ENCODE assay signal across 8 cellular contexts in genomic region chrX:49270249-49270921, GRCh38. TPM values are rescaled to one million over a fixed set of nuclear protein-coding genes. Genes with fewer than 3 reads are reported as not detected.
DNase-seq lines count a peak whose midpoint lies in the region; ATAC-seq and TF ChIP-seq lines count a peak whose summit lies in the region.

No MANE protein-coding gene starts in this region.

- H3K36me3 ChIP-seq in KMS-11 (ENCODE audit: insufficient read depth) = no peaks in the 10 kb centered on the region

- H3K9ac ChIP-seq in KMS-11 = peak overlapping the region; percentile 85

- H3K27me3 Mint-ChIP-seq in dendritic cell treated with granulocyte-macrophage colony-stimulating factor and Interleukin-4, amounts not matched to agents 40 ng/mL and 50 ng/mL, for 4 days = no peaks in the 10 kb centered on the region
- no peaks in the 10 kb centered on the region for H3K27me3 Mint-ChIP-seq in natural killer cell (ENCODE audit: low read depth in 2 of 2)

- no peak for TF ChIP-seq CTCF in AG04450 (IDR thresholded peaks at IDR 0.05; ENCODE audit: low read depth, low read length)
- no peak for TF ChIP-seq CTCF in KMS-11 (conservative IDR thresholded peaks at IDR 0.05; ENCODE audit: low read depth, low read length)
- no peak for TF ChIP-seq CTCF in natural killer cell (IDR thresholded peaks at IDR 0.05)

- H3K27ac ChIP-seq in AG04450 (ENCODE audit: low read depth, low read length) (peak overlapping the region; percentile 47), KMS-11 (peak overlapping the region; percentile 74)

- peaks cover 35% of the 10 kb centered on the region for H3K36me3 Mint-ChIP-seq in dendritic cell treated with granulocyte-macrophage colony-stimulating factor and Interleukin-4, amounts not matched to agents 40 ng/mL and 50 ng/mL, for 4 days (ENCODE audit: low read depth)
- H3K36me3 Mint-ChIP-seq in natural killer cell = no peaks in the 10 kb centered on the region

- peaks cover 4% of the 10 kb centered on the region; the same call in 1 of the 2 replicates for H3K9me3 ChIP-seq in AG04450 (ENCODE audit: control insufficient read depth, insufficient read depth, low read length)

- no peak for DNase-seq in AG04450 (ENCODE audit: low read depth, low spot score)
- no peak for DNase-seq in natural killer cell
- DNase-seq in activated CD4-positive, alpha-beta T cell treated with anti-CD3 and anti-CD28 coated beads, Interleukin-2, amount 50 U/mL, for 48 hours = no peak
- DNase-seq in NCI-H69 (lab: John Stamatoyannopoulos, UW) = no peak
- no peak for DNase-seq in RKO (ENCODE audit: low spot score)

- H4K20me1 ChIP-seq in KMS-11 (ENCODE audit: insufficient read depth) = no peaks in the 10 kb centered on the region

- CTCF ChIA-PET in AG04450 (lab: Charles Lee) = no interaction called here

- H3K4me2 ChIP-seq in KMS-11 = peak overlapping the region; percentile 60; the same call in 1 of the 2 replicates

- H2AFZ ChIP-seq in KMS-11 (ENCODE audit: low read depth) = peak overlapping the region; percentile 38; the same call in 1 of the 2 replicates

- H3K4me1 ChIP-seq in KMS-11 (ENCODE audit: low read depth, poor library complexity, severe bottlenecking) = peaks cover 19% of the 10 kb centered on the region

- intact Hi-C loops in dendritic cell treated with granulocyte-macrophage colony-stimulating factor and Interleukin-4, amounts not matched to agents 40 ng/mL and 50 ng/mL, for 4 days (cut with micrococcal nuclease) = no loop called here
- intact Hi-C loops in natural killer cell (cut with micrococcal nuclease) = no loop called here

- no peak for ATAC-seq in natural killer cell
- no peak for ATAC-seq in GM18517 (IDR thresholded peaks at IDR 0.05; ENCODE audit: unreplicated experiment)

- H3K9me3 Mint-ChIP-seq in dendritic cell treated with granulocyte-macrophage colony-stimulating factor and Interleukin-4, amounts not matched to agents 40 ng/mL and 50 ng/mL, for 4 days = no peaks in the 10 kb centered on the region
- H3K9me3 Mint-ChIP-seq in natural killer cell = no peaks in the 10 kb centered on the region

- H3K4me3 Mint-ChIP-seq in dendritic cell treated with granulocyte-macrophage colony-stimulating factor and Interleukin-4, amounts not matched to agents 40 ng/mL and 50 ng/mL, for 4 days = peak overlapping the region; percentile 67
- H3K4me3 Mint-ChIP-seq in natural killer cell = peak overlapping the region; percentile 61

- H3K4me1 Mint-ChIP-seq in dendritic cell treated with granulocyte-macrophage colony-stimulating factor and Interleukin-4, amounts not matched to agents 40 ng/mL and 50 ng/mL, for 4 days (ENCODE audit: low read depth) = peaks cover 50% of the 10 kb centered on the region
- peaks cover 41 to 55% of the 10 kb centered on the region in 2 donors for H3K4me1 Mint-ChIP-seq in natural killer cell

- POLR2A ChIA-PET in AG04450 (lab: Yijun Ruan, JAX) = no interaction called here

- H3K27me3 ChIP-seq in AG04450 (ENCODE audit: control insufficient read depth, insufficient read depth, low read length) (no peaks in the 10 kb centered on the region), KMS-11 (ENCODE audit: insufficient read depth, low read depth) (no peaks in the 10 kb centered on the region)

- peak overlapping the region; percentile 67 for H3K4me3 ChIP-seq in AG04450 (ENCODE audit: low read depth, low read length)
- H3K4me3 ChIP-seq in KMS-11 (IDR thresholded peaks at IDR 0.05; ENCODE audit: insufficient read depth, low read depth, low read length) = no peak overlapping the region

- H3K27ac Mint-ChIP-seq in dendritic cell treated with granulocyte-macrophage colony-stimulating factor and Interleukin-4, amounts not matched to agents 40 ng/mL and 50 ng/mL, for 4 days = peak overlapping the region; percentile 99
- H3K27ac Mint-ChIP-seq in natural killer cell = peak overlapping the region; percentile 34 to 96

- H3K79me2 ChIP-seq in KMS-11 (ENCODE audit: insufficient read depth, low read depth) = peaks cover 7% of the 10 kb centered on the region; the same call in 1 of the 2 replicates

RNA-seq across cellular contexts. Expression of gene PPP1R3F, which starts 0.8 kb away (rescaled TPM):
- 1.1 and 2.4 TPM in 2 replicates for polyA plus RNA-seq in AG04450 (2011; rRNA removed)
- 2.2 and 3.5 TPM in 2 replicates for polyA minus RNA-seq in AG04450 (2011; rRNA and poly(A)+ RNA removed)
- total RNA-seq in natural killer cell = 1 to 10 TPM; 2.9 to 4.3 (median 3.6) TPM

RNA-seq across cellular contexts. Expression of gene FOXP3, which starts 5.9 kb away (rescaled TPM):
- polyA plus RNA-seq in AG04450 (2011; rRNA removed) = 0.09 TPM in 1 of 2 replicates, not detected in the other
- 0.28 TPM in 1 of 2 replicates, not detected in the other for polyA minus RNA-seq in AG04450 (2011; rRNA and poly(A)+ RNA removed)
- total RNA-seq in natural killer cell = under 1 TPM; 0.09 to 0.32 (median 0.20) TPM

RNA-seq across cellular contexts. Expression of gene GAGE10, which starts 33.1 kb away (rescaled TPM):
- not detected in 2 replicates for polyA plus RNA-seq in AG04450 (2011; rRNA removed)
- polyA minus RNA-seq in AG04450 (2011; rRNA and poly(A)+ RNA removed) = not detected in 2 replicates
- not detected for total RNA-seq in natural killer cell

RNA-seq across cellular contexts. Expression of gene CCDC22, which starts 35.1 kb away (rescaled TPM):
- 5.7 and 9.6 TPM in 2 replicates for polyA plus RNA-seq in AG04450 (2011; rRNA removed)
- polyA minus RNA-seq in AG04450 (2011; rRNA and poly(A)+ RNA removed) = 5.8 and 8.4 TPM in 2 replicates
- 10 to 100 TPM; 19.6 to 22.8 (median 22.1) TPM for total RNA-seq in natural killer cell

RNA-seq across cellular contexts. Expression of gene CACNA1F, which starts 37.2 kb away (rescaled TPM):
- not detected in 2 replicates for polyA plus RNA-seq in AG04450 (2011; rRNA removed)
- not detected in 2 replicates for polyA minus RNA-seq in AG04450 (2011; rRNA and poly(A)+ RNA removed)
- 1 to 10 TPM in 1 of 3 donors, under 1 TPM in 2; 0.48 to 1.1 (median 0.66) TPM for total RNA-seq in natural killer cell
